10 cellular contexts compared by ENCODE assay signal in genomic region chr3:66609660-66610547, GRCh38.
DNase-seq lines count a peak whose midpoint lies in the region; TF ChIP-seq lines count a peak whose summit lies in the region.
"Had no signal": no experiment of that assay in that cellular context is flagged by ENCODE, and none has a peak within 500 bp of the region (broad histone marks: within the 10 kb centered on the region; RNA-seq: fewer than 3 reads in every experiment).

No MANE protein-coding gene starts in this region.

- no peaks in the 10 kb centered on the region for H3K4me1 ChIP-seq in BE2C

- H3K4me3 ChIP-seq in BE2C (ENCODE audit: low read depth, low read length), result no peak overlapping the region

- H3K9me3 ChIP-seq in BE2C, result no peaks in the 10 kb centered on the region

- no peaks in the 10 kb centered on the region for H3K36me3 ChIP-seq in BE2C

- H3K27me3 ChIP-seq in BE2C, result no peaks in the 10 kb centered on the region

- DNase-seq in BE2C (peak; percentile 13), NCI-H1436 treated with DMSO at 0.1 percent for 48 hours (lab: John Stamatoyannopoulos, UW) (peak; percentile 17), amygdala (lab: John Stamatoyannopoulos, UW) (peak in 34 of 56 donors; percentile 2 to 67 (median 18)), kidney tubule cell (ENCODE audit: low spot score) (peak; percentile 88), cerebellar cortex (ENCODE audit: low spot score) (no peak), NOMO-1 (lab: John Stamatoyannopoulos, UW; ENCODE audit: unreplicated experiment in 2 of 2) (no peak)
- DNase-seq in stimulated activated CD4-positive, alpha-beta T cell treated with anti-CD3 and anti-CD28 coated beads, Interleukin-15, amount 100 ng/mL, for 24 hours, result no peak
- DNase-seq in activated CD4-positive, alpha-beta T cell treated with anti-CD3 and anti-CD28 coated beads for 4 hours, result no peak
- DNase-seq: naive thymus-derived CD8-positive, alpha-beta T cell; OCI-M1 had no signal

- no peak for TF ChIP-seq CTCF in BE2C (IDR thresholded peaks at IDR 0.05; ENCODE audit: low read depth, low read length)

Comparison
In these comparisons a context has a peak if more than half of its experiments do, and no peak if none do; other contexts are left out.
1. DNase-seq: peak in BE2C (single experiment), NCI-H1436 treated with DMSO at 0.1 percent for 48 hours (single experiment), amygdala (34 of 56) and kidney tubule cell (single experiment); none in stimulated activated CD4-positive, alpha-beta T cell treated with anti-CD3 and anti-CD28 coated beads, Interleukin-15, amount 100 ng/mL, for 24 hours (single experiment), cerebellar cortex (single experiment), activated CD4-positive, alpha-beta T cell treated with anti-CD3 and anti-CD28 coated beads for 4 hours (0 of 2) and NOMO-1 (0 of 2).